2 cellular contexts compared by ENCODE assay signal in the genomic region with DNA sequence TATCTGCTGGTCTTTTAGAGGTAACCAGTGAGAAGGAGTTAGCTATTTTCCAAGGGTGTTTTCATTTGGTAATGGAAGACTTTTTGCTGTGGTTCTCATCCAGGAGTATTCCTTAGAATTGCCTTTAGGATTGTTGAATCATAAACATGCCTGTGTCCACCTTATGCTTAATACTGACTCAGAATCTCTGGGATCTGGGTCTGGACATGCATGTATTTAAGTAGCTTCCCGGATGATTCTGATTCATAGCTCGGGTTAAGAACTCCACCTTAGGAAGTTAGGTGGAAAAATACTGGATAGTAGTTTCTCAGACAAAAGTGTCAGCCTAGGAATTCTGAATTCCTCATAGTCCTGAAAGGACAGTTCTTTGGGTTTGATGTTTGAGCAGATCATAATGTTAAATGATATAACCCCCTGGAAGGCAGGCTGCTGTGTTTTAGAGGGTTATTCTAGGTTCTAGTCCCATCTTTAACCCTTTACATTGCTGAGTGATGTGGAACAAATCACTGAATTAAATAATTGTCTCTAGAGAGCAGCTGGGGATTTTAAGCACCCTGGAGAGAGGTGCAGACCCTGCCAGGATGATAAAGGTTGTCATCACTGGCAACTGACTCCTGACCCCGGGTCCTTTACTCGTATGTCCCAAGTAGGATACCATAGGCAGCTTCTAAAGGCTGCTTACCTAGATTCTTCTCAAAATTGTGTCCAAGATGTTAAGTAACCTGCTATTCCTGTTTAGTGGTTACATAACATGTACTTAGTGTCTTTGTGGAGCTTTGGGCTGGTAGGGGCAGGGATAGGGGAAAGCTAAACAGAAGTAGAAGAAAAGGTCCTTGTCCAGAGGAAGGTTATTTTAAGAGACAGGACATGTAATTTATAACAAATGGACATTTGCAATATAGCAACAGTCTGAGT.
A peak's percentile ranks its signal among the peaks of the same experiment; 100 is the strongest.
TF ChIP-seq lines count a peak whose summit lies in the region.

No MANE protein-coding gene starts in this region.

TF ChIP-seq in SK-N-SH, 30 proteins besides CTCF, POLR2A, EP300 and RAD21:
- no peak for TF ChIP-seq JUND (IDR thresholded peaks at IDR 0.05)
- no peak for TF ChIP-seq MEF2A (IDR thresholded peaks at IDR 0.05; ENCODE audit: borderline replicate concordance, low read depth)
- TF ChIP-seq FOXJ3 (CRISPR knock-in tag; IDR thresholded peaks at IDR 0.05) = no peak
- TF ChIP-seq, protein P1, sequence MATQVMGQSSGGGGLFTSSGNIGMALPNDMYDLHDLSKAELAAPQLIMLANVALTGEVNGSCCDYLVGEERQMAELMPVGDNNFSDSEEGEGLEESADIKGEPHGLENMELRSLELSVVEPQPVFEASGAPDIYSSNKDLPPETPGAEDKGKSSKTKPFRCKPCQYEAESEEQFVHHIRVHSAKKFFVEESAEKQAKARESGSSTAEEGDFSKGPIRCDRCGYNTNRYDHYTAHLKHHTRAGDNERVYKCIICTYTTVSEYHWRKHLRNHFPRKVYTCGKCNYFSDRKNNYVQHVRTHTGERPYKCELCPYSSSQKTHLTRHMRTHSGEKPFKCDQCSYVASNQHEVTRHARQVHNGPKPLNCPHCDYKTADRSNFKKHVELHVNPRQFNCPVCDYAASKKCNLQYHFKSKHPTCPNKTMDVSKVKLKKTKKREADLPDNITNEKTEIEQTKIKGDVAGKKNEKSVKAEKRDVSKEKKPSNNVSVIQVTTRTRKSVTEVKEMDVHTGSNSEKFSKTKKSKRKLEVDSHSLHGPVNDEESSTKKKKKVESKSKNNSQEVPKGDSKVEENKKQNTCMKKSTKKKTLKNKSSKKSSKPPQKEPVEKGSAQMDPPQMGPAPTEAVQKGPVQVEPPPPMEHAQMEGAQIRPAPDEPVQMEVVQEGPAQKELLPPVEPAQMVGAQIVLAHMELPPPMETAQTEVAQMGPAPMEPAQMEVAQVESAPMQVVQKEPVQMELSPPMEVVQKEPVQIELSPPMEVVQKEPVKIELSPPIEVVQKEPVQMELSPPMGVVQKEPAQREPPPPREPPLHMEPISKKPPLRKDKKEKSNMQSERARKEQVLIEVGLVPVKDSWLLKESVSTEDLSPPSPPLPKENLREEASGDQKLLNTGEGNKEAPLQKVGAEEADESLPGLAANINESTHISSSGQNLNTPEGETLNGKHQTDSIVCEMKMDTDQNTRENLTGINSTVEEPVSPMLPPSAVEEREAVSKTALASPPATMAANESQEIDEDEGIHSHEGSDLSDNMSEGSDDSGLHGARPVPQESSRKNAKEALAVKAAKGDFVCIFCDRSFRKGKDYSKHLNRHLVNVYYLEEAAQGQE (IDR thresholded peaks at IDR 0.05; ENCODE audit: low read depth, low read length) = peak; percentile 83; the same call in 1 of the 2 replicates
- no peak for TF ChIP-seq RFX5 (IDR thresholded peaks at IDR 0.05; ENCODE audit: low read length)

TF ChIP-seq in SK-N-SH treated with all-trans-retinoic acid at 6 μM for 48 hours, 23 proteins besides CTCF, POLR2A, EP300 and RAD21:
- TF ChIP-seq ESRRG (CRISPR knock-in tag; IDR thresholded peaks at IDR 0.05) = no peak
- TF ChIP-seq TOX (CRISPR knock-in tag; IDR thresholded peaks at IDR 0.05; ENCODE audit: borderline replicate concordance) = no peak
- no peak for TF ChIP-seq ISL1 (CRISPR knock-in tag; IDR thresholded peaks at IDR 0.05)
- no peak for TF ChIP-seq ARNTL (CRISPR knock-in tag; IDR thresholded peaks at IDR 0.05; ENCODE audit: borderline replicate concordance, low read depth)
- TF ChIP-seq GLIS3 (CRISPR knock-in tag; IDR thresholded peaks at IDR 0.05) = no peak
- no peak for TF ChIP-seq BACH2 (CRISPR knock-in tag; IDR thresholded peaks at IDR 0.05; ENCODE audit: borderline replicate concordance)
- no peak for TF ChIP-seq CSDC2 (CRISPR knock-in tag; IDR thresholded peaks at IDR 0.05)
- TF ChIP-seq PPARA (CRISPR knock-in tag; IDR thresholded peaks at IDR 0.05; ENCODE audit: borderline replicate concordance) = no peak
- TF ChIP-seq ZNF565 (CRISPR knock-in tag; conservative IDR thresholded peaks at IDR 0.05; ENCODE audit: low read depth) = no peak
- no peak for TF ChIP-seq ZFP30 (CRISPR knock-in tag; IDR thresholded peaks at IDR 0.05)
- TF ChIP-seq, protein P2, sequence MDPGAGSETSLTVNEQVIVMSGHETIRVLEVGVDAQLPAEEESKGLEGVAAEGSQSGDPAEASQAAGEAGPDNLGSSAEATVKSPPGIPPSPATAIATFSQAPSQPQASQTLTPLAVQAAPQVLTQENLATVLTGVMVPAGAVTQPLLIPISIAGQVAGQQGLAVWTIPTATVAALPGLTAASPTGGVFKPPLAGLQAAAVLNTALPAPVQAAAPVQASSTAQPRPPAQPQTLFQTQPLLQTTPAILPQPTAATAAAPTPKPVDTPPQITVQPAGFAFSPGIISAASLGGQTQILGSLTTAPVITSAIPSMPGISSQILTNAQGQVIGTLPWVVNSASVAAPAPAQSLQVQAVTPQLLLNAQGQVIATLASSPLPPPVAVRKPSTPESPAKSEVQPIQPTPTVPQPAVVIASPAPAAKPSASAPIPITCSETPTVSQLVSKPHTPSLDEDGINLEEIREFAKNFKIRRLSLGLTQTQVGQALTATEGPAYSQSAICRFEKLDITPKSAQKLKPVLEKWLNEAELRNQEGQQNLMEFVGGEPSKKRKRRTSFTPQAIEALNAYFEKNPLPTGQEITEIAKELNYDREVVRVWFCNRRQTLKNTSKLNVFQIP (CRISPR knock-in tag; IDR thresholded peaks at IDR 0.05; ENCODE audit: borderline replicate concordance, low read depth) = no peak
- TF ChIP-seq ZNF8 (CRISPR knock-in tag; IDR thresholded peaks at IDR 0.05) = no peak
- no peak for TF ChIP-seq RARB (CRISPR knock-in tag; IDR thresholded peaks at IDR 0.05)
- TF ChIP-seq ZC3H10 (CRISPR knock-in tag; IDR thresholded peaks at IDR 0.05) = no peak
- TF ChIP-seq, protein P3, sequence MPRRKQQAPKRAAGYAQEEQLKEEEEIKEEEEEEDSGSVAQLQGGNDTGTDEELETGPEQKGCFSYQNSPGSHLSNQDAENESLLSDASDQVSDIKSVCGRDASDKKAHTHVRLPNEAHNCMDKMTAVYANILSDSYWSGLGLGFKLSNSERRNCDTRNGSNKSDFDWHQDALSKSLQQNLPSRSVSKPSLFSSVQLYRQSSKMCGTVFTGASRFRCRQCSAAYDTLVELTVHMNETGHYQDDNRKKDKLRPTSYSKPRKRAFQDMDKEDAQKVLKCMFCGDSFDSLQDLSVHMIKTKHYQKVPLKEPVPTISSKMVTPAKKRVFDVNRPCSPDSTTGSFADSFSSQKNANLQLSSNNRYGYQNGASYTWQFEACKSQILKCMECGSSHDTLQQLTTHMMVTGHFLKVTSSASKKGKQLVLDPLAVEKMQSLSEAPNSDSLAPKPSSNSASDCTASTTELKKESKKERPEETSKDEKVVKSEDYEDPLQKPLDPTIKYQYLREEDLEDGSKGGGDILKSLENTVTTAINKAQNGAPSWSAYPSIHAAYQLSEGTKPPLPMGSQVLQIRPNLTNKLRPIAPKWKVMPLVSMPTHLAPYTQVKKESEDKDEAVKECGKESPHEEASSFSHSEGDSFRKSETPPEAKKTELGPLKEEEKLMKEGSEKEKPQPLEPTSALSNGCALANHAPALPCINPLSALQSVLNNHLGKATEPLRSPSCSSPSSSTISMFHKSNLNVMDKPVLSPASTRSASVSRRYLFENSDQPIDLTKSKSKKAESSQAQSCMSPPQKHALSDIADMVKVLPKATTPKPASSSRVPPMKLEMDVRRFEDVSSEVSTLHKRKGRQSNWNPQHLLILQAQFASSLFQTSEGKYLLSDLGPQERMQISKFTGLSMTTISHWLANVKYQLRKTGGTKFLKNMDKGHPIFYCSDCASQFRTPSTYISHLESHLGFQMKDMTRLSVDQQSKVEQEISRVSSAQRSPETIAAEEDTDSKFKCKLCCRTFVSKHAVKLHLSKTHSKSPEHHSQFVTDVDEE (CRISPR knock-in tag; IDR thresholded peaks at IDR 0.05) = no peak
- TF ChIP-seq ZFP3 (CRISPR knock-in tag; IDR thresholded peaks at IDR 0.05) = no peak
- TF ChIP-seq ZNF70 (CRISPR knock-in tag; IDR thresholded peaks at IDR 0.05) = no peak
- TF ChIP-seq, protein P4, sequence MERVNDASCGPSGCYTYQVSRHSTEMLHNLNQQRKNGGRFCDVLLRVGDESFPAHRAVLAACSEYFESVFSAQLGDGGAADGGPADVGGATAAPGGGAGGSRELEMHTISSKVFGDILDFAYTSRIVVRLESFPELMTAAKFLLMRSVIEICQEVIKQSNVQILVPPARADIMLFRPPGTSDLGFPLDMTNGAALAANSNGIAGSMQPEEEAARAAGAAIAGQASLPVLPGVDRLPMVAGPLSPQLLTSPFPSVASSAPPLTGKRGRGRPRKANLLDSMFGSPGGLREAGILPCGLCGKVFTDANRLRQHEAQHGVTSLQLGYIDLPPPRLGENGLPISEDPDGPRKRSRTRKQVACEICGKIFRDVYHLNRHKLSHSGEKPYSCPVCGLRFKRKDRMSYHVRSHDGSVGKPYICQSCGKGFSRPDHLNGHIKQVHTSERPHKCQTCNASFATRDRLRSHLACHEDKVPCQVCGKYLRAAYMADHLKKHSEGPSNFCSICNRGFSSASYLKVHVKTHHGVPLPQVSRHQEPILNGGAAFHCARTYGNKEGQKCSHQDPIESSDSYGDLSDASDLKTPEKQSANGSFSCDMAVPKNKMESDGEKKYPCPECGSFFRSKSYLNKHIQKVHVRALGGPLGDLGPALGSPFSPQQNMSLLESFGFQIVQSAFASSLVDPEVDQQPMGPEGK (CRISPR knock-in tag; IDR thresholded peaks at IDR 0.05; ENCODE audit: borderline replicate concordance) = no peak
